8 cellular contexts compared by ENCODE assay signal in genomic region chr17:8954339-8954738, GRCh38. TPM values are rescaled to one million over a fixed set of nuclear protein-coding genes. Genes with fewer than 3 reads are reported as not detected.
DNase-seq lines count a peak whose midpoint lies in the region; ATAC-seq, FAIRE-seq and TF ChIP-seq lines count a peak whose summit lies in the region.

No MANE protein-coding gene starts in this region.

- peaks cover 95% of the 10 kb centered on the region for H3K4me1 ChIP-seq in CD8-positive, alpha-beta memory T cell (ENCODE audit: insufficient read depth, low read length)
- peaks cover 0 to 82% (median 0%) of the 10 kb centered on the region in 9 donors for H3K4me1 ChIP-seq in heart right ventricle

- H3K9me3 ChIP-seq in CD8-positive, alpha-beta memory T cell (ENCODE audit: low read length): no peaks in the 10 kb centered on the region
- peaks cover 0 to 5% (median 0%) of the 10 kb centered on the region in 11 donors for H3K9me3 ChIP-seq in heart right ventricle

- peak; percentile 74 to 90 (median 81) for DNase-seq in CD8-positive, alpha-beta memory T cell
- peak; percentile 87 for DNase-seq in activated CD8-positive, alpha-beta T cell treated with anti-CD3 and anti-CD28 coated beads for 36 hours
- DNase-seq in heart right ventricle (peak; percentile 51 to 56), RCC 7860 (ENCODE audit: low spot score) (no peak), H4 (ENCODE audit: low spot score) (no peak)
- DNase-seq in stimulated activated CD8-positive, alpha-beta memory T cell treated with anti-CD3 and anti-CD28 coated beads, Interleukin-15, amount 100 ng/mL, for 1 hour (ENCODE audit: low read depth): peak; percentile 54

- CTCF ChIA-PET in CD8-positive, alpha-beta memory T cell (lab: Charles Lee): interaction anchor here (1.2 to 2.3 kb wide), 7 partner anchors 9 to 54 kb away, joined by 3 to 12 read pairs (median 7); partner anchors contain the start of gene PIK3R5
- CTCF ChIA-PET in activated CD8-positive, alpha-beta T cell treated with anti-CD3 and anti-CD28 coated beads for 36 hours (lab: Charles Lee): interaction anchor here (1.1 to 4.9 kb wide), 5 partner anchors 10 to 104 kb away, joined by 3 to 40 read pairs (median 5); no protein-coding TSS in a partner anchor

- no peaks in the 10 kb centered on the region for H3K27me3 Mint-ChIP-seq in CD8-positive, alpha-beta memory T cell
- H3K27me3 Mint-ChIP-seq in activated CD8-positive, alpha-beta T cell treated with anti-CD3 and anti-CD28 coated beads for 36 hours: no peaks in the 10 kb centered on the region

- no peaks in the 10 kb centered on the region for H3K9me3 Mint-ChIP-seq in CD8-positive, alpha-beta memory T cell
- H3K9me3 Mint-ChIP-seq in activated CD8-positive, alpha-beta T cell treated with anti-CD3 and anti-CD28 coated beads for 36 hours: peaks cover 19% of the 10 kb centered on the region

- H3K4me3 ChIP-seq in CD8-positive, alpha-beta memory T cell (ENCODE audit: low read length): peak overlapping the region; percentile 16
- H3K4me3 ChIP-seq in heart right ventricle: peak overlapping the region in 1 of 10 donors; percentile 15

- H3K27me3 ChIP-seq in CD8-positive, alpha-beta memory T cell (ENCODE audit: insufficient read depth, low read length, poor library complexity, severe bottlenecking): no peaks in the 10 kb centered on the region
- H3K27me3 ChIP-seq in heart right ventricle: peaks cover 0 to 56% (median 32%) of the 10 kb centered on the region in 7 donors

- TF ChIP-seq CTCF in activated CD8-positive, alpha-beta T cell treated with anti-CD3 and anti-CD28 coated beads for 36 hours (IDR thresholded peaks at IDR 0.05): no peak
- no peak for TF ChIP-seq CTCF in heart right ventricle (IDR thresholded peaks at IDR 0.05)

- H3K36me3 Mint-ChIP-seq in CD8-positive, alpha-beta memory T cell: peaks cover 23 to 58% (median 33%) of the 10 kb centered on the region in 3 donors
- peaks cover 74% of the 10 kb centered on the region for H3K36me3 Mint-ChIP-seq in activated CD8-positive, alpha-beta T cell treated with anti-CD3 and anti-CD28 coated beads for 36 hours (ENCODE audit: low read depth)

- ATAC-seq in HG03442 (IDR thresholded peaks at IDR 0.05; ENCODE audit: unreplicated experiment) (peak; percentile 38), heart right ventricle (peak; percentile 62 to 89 (median 84)), HG02571 (IDR thresholded peaks at IDR 0.05; ENCODE audit: unreplicated experiment) (no peak)
- ATAC-seq in activated CD8-positive, alpha-beta T cell treated with anti-CD3 and anti-CD28 coated beads for 36 hours: peak; percentile 79

- H3K27ac ChIP-seq in CD8-positive, alpha-beta memory T cell (ENCODE audit: low read depth, low read length): peak overlapping the region; percentile 39
- peak overlapping the region in 2 of 10 donors; percentile 55 to 82 for H3K27ac ChIP-seq in heart right ventricle

- no peak for FAIRE-seq in RCC 7860 (lab: Jason Lieb, UNC)

- WGBS in heart right ventricle, 2 donors: 29 to 32% methylated on average over 10 of the region's 10 CpGs

- POLR2A ChIA-PET in CD8-positive, alpha-beta memory T cell (lab: Charles Lee): interaction anchor here (0.7 to 3.1 kb wide), 6 partner anchors 10 to 55 kb away, joined by 3 to 44 read pairs (median 3); partner anchors contain the start of gene PIK3R5
- POLR2A ChIA-PET in activated CD8-positive, alpha-beta T cell treated with anti-CD3 and anti-CD28 coated beads for 36 hours (lab: Charles Lee): interaction anchor here (0.8 to 20.0 kb wide), 4 partner anchors 9 to 31 kb away, joined by 3 to 333 read pairs (median 10); partner anchors contain the start of gene PIK3R5

- H3K4me3 Mint-ChIP-seq in CD8-positive, alpha-beta memory T cell: peak overlapping the region; percentile 61 to 91 (median 85)
- H3K4me3 Mint-ChIP-seq in activated CD8-positive, alpha-beta T cell treated with anti-CD3 and anti-CD28 coated beads for 36 hours: peak overlapping the region; percentile 8

- peaks cover 100% of the 10 kb centered on the region in 3 donors for H3K4me1 Mint-ChIP-seq in CD8-positive, alpha-beta memory T cell
- H3K4me1 Mint-ChIP-seq in activated CD8-positive, alpha-beta T cell treated with anti-CD3 and anti-CD28 coated beads for 36 hours (ENCODE audit: low read depth): peaks cover 95% of the 10 kb centered on the region

- intact Hi-C loops in activated CD8-positive, alpha-beta T cell treated with anti-CD3 and anti-CD28 coated beads for 36 hours (cut with micrococcal nuclease): no loop called here
- intact Hi-C loops in heart right ventricle (cut with DNase I): no loop called here

- peaks cover 10% of the 10 kb centered on the region for H3K36me3 ChIP-seq in CD8-positive, alpha-beta memory T cell (ENCODE audit: insufficient read depth, low read length)
- H3K36me3 ChIP-seq in heart right ventricle: peaks cover 0 to 6% (median 0%) of the 10 kb centered on the region in 9 donors

- peak overlapping the region; percentile 92 to 99 (median 99) for H3K27ac Mint-ChIP-seq in CD8-positive, alpha-beta memory T cell
- H3K27ac Mint-ChIP-seq in activated CD8-positive, alpha-beta T cell treated with anti-CD3 and anti-CD28 coated beads for 36 hours: peak overlapping the region; percentile 87

RNA-seq across cellular contexts. Expression of gene PIK3R5, which starts 11.2 kb away (rescaled TPM):
- 10 to 100 TPM; 28.6 to 30.2 TPM for total RNA-seq in CD8-positive, alpha-beta memory T cell
- 71.6 TPM for polyA plus RNA-seq in CD8-positive, alpha-beta memory T cell
- 10 to 100 TPM; 46.7 to 50.4 TPM for total RNA-seq in activated CD8-positive, alpha-beta T cell treated with anti-CD3 and anti-CD28 coated beads for 36 hours
- total RNA-seq in heart right ventricle: 10 to 100 TPM in 1 of 10 donors, 1 to 10 TPM in 7, under 1 TPM in 2; 0.66 to 10.1 (median 2.4) TPM
- 1 to 10 TPM; 1.4 to 2.0 TPM for polyA plus RNA-seq in heart right ventricle
- 0.25 TPM in 1 of 2 replicates, not detected in the other for total RNA-seq in H4 (2014; rRNA removed; shearing (Covaris generic))

Comparison
In these comparisons a context has a peak if more than half of its experiments do, and no peak if none do; other contexts are left out.
1. DNase-seq: peak in CD8-positive, alpha-beta memory T cell (5 of 5), activated CD8-positive, alpha-beta T cell treated with anti-CD3 and anti-CD28 coated beads for 36 hours (single experiment), heart right ventricle (2 of 2) and stimulated activated CD8-positive, alpha-beta memory T cell treated with anti-CD3 and anti-CD28 coated beads, Interleukin-15, amount 100 ng/mL, for 1 hour (single experiment); none in RCC 7860 (single experiment) and H4 (single experiment).